9 cellular contexts compared by ENCODE assay signal in the genomic region with DNA sequence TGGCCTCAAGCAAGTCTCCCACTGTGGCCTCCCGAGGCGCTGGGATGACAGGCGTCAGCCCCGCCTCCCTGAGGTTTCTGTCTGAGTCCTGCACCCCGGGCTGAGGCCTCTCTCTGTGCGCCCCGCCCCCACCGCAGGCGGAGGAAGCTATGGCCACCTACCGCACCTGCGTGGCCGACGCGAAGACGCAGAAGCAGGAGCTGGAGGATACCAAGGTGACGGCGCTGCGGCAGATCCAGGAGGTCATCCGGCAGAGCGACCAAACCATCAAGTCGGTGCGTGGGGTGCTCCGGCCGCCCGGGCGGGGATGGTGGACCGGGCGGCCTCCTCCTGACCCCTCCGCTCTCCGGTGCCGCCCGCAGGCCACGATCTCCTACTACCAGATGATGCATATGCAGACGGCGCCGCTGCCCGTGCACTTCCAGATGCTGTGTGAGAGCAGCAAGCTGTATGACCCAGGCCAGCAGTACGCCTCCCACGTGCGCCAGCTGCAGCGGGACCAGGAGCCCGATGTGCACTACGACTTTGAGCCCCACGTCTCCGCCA. TPM values are rescaled to one million over a fixed set of nuclear protein-coding genes. Genes with fewer than 3 reads are reported as not detected.
DNase-seq lines count a peak whose midpoint lies in the region; ATAC-seq and TF ChIP-seq lines count a peak whose summit lies in the region.
"Had no signal": no experiment of that assay in that cellular context is flagged by ENCODE, and none has a peak within 500 bp of the region (broad histone marks: within the 10 kb centered on the region; RNA-seq: fewer than 3 reads in every experiment).

No MANE protein-coding gene starts in this region.

- H3K27me3 Mint-ChIP-seq in activated CD4-positive, alpha-beta memory T cell treated with anti-CD3 and anti-CD28 coated beads for 36 hours = no peaks in the 10 kb centered on the region

- H3K4me1 ChIP-seq in colonic mucosa = peaks cover 9% of the 10 kb centered on the region

- no peak overlapping the region for H3K27ac ChIP-seq in colonic mucosa
- H3K27ac ChIP-seq: SK-N-MC had no signal

- peak overlapping the region; percentile 35 for H3K4me3 Mint-ChIP-seq in activated CD4-positive, alpha-beta memory T cell treated with anti-CD3 and anti-CD28 coated beads for 36 hours

- H3K27me3 ChIP-seq in colonic mucosa = no peaks in the 10 kb centered on the region

- no peaks in the 10 kb centered on the region for H3K9me3 ChIP-seq in colonic mucosa

- peaks cover 61% of the 10 kb centered on the region for H3K36me3 Mint-ChIP-seq in activated CD4-positive, alpha-beta memory T cell treated with anti-CD3 and anti-CD28 coated beads for 36 hours

- H3K4me1 Mint-ChIP-seq in activated CD4-positive, alpha-beta memory T cell treated with anti-CD3 and anti-CD28 coated beads for 36 hours (ENCODE audit: low read depth) = peaks cover 63% of the 10 kb centered on the region

- intact Hi-C loops in activated CD4-positive, alpha-beta memory T cell treated with anti-CD3 and anti-CD28 coated beads for 36 hours (cut with micrococcal nuclease) = no loop called here
- intact Hi-C loops in colonic mucosa (cut with DNase I) = no loop called here

- no peak for ATAC-seq in GM18519 (IDR thresholded peaks at IDR 0.05; ENCODE audit: low FRiP score, unreplicated experiment)

- no peaks in the 10 kb centered on the region for H3K36me3 ChIP-seq in colonic mucosa

- H3K9ac ChIP-seq in colonic mucosa (ENCODE audit: low read depth in 2 of 2, low read length in 2 of 2) = no peak overlapping the region

- peak overlapping the region; percentile 54 for H3K27ac Mint-ChIP-seq in activated CD4-positive, alpha-beta memory T cell treated with anti-CD3 and anti-CD28 coated beads for 36 hours

- DNase-seq in NCI-H69 (lab: John Stamatoyannopoulos, UW) = peak; percentile 85
- DNase-seq in activated CD4-positive, alpha-beta memory T cell treated with anti-CD3 and anti-CD28 coated beads for 36 hours = peak; percentile 93
- DNase-seq in colonic mucosa = peak; percentile 39
- peak; percentile 63 for DNase-seq in stimulated activated CD8-positive, alpha-beta memory T cell treated with anti-CD3 and anti-CD28 coated beads, Interleukin-4, amount 100 ng/mL, for 24 hours (ENCODE audit: low read depth)
- DNase-seq in NOMO-1 treated with DMSO at 0.1 percent for 48 hours (lab: John Stamatoyannopoulos, UW; ENCODE audit: unreplicated experiment) = no peak
- no peak for DNase-seq in NCI-H187 treated with DMSO at 0.1 percent for 48 hours (lab: John Stamatoyannopoulos, UW)
- DNase-seq: NCI-H446 treated with DMSO at 0.1 percent for 48 hours had no signal

- no peaks in the 10 kb centered on the region for H3K9me3 Mint-ChIP-seq in activated CD4-positive, alpha-beta memory T cell treated with anti-CD3 and anti-CD28 coated beads for 36 hours

- TF ChIP-seq CTCF in colonic mucosa (IDR thresholded peaks at IDR 0.05) = no peak

- POLR2A ChIA-PET in activated CD4-positive, alpha-beta memory T cell treated with anti-CD3 and anti-CD28 coated beads for 36 hours (lab: Charles Lee) = interaction anchor here (1.4 to 6.7 kb wide), 2 partner anchors 9 to 13 kb away, joined by 5 to 55 read pairs; a partner anchor contains a TSS

- no peak overlapping the region for H3K4me3 ChIP-seq in colonic mucosa
- H3K4me3 ChIP-seq: SK-N-MC had no signal

- CTCF ChIA-PET in activated CD4-positive, alpha-beta memory T cell treated with anti-CD3 and anti-CD28 coated beads for 36 hours (lab: Charles Lee) = interaction anchor here (0.6 to 4.8 kb wide), 5 partner anchors 10 to 34 kb away, joined by 3 to 25 read pairs (median 4); a partner anchor contains a TSS

RNA-seq across cellular contexts. Expression of a gene that starts 12.7 kb away (rescaled TPM):
- total RNA-seq in activated CD4-positive, alpha-beta memory T cell treated with anti-CD3 and anti-CD28 coated beads for 36 hours = 100 to 1,000 TPM; 136 to 142 TPM
- 10 to 100 TPM; 27.4 to 37.9 TPM for total RNA-seq in colonic mucosa

RNA-seq across cellular contexts. Expression of a gene that starts 15.5 kb away (rescaled TPM):
- 100 to 1,000 TPM; 204 to 207 TPM for total RNA-seq in activated CD4-positive, alpha-beta memory T cell treated with anti-CD3 and anti-CD28 coated beads for 36 hours
- 100 to 1,000 TPM; 135 to 245 TPM for total RNA-seq in colonic mucosa

RNA-seq across cellular contexts. Expression of a gene that starts 24.2 kb away (rescaled TPM):
- 100 to 1,000 TPM; 274 to 275 TPM for total RNA-seq in activated CD4-positive, alpha-beta memory T cell treated with anti-CD3 and anti-CD28 coated beads for 36 hours
- total RNA-seq in colonic mucosa = 100 to 1,000 TPM; 187 to 189 TPM

RNA-seq across cellular contexts. Expression of a gene that starts 39.7 kb away (rescaled TPM):
- total RNA-seq in activated CD4-positive, alpha-beta memory T cell treated with anti-CD3 and anti-CD28 coated beads for 36 hours = 10 to 100 TPM; 28.3 to 29.3 TPM
- total RNA-seq in colonic mucosa = 10 to 100 TPM; 23.9 to 31.6 TPM

RNA-seq across cellular contexts. Expression of a gene that starts 53.2 kb away (rescaled TPM):
- total RNA-seq in activated CD4-positive, alpha-beta memory T cell treated with anti-CD3 and anti-CD28 coated beads for 36 hours = 100 to 1,000 TPM; 123 to 130 TPM
- total RNA-seq in colonic mucosa = 100 to 1,000 TPM; 108 to 132 TPM

Comparison
In these comparisons a context has a peak if more than half of its experiments do, and no peak if none do; other contexts are left out.
1. DNase-seq: peak in NCI-H69 (single experiment), activated CD4-positive, alpha-beta memory T cell treated with anti-CD3 and anti-CD28 coated beads for 36 hours (single experiment), colonic mucosa (single experiment) and stimulated activated CD8-positive, alpha-beta memory T cell treated with anti-CD3 and anti-CD28 coated beads, Interleukin-4, amount 100 ng/mL, for 24 hours (single experiment); none in NOMO-1 treated with DMSO at 0.1 percent for 48 hours (single experiment) and NCI-H187 treated with DMSO at 0.1 percent for 48 hours (single experiment).